Comparison of ENCODE assay signal across 25 cellular contexts in genomic region chr4:183223046-183223445, GRCh38.
"Had no signal": no experiment of that assay in that cellular context is flagged by ENCODE, and none has a peak within 500 bp of the region (broad histone marks: within the 10 kb centered on the region; RNA-seq: fewer than 3 reads in every experiment).

No MANE protein-coding gene starts in this region.

- DNase-seq: colonic mucosa; effector CD8-positive, alpha-beta T cell; endodermal cell; foreskin fibroblast; gastrocnemius medialis; head of caudate nucleus; kidney; left ventricle myocardium inferior; mesenchymal stem cell; naive thymus-derived CD4-positive, alpha-beta T cell; sigmoid colon; spleen; stimulated activated CD4-positive, alpha-beta T cell treated with anti-CD3 and anti-CD28 coated beads, Interleukin-4, amount 100 ng/mL, for 4 hours; stimulated activated naive CD8-positive, alpha-beta T cell treated with anti-CD3 and anti-CD28 coated beads, Interleukin-15, Interleukin-2, amounts not matched to agents 100 U/mL and 50 U/mL, for 24 hours; substantia nigra; testis; tibial artery; uterus had no signal

- H3K27me3 ChIP-seq: colonic mucosa, gastrocnemius medialis, neural progenitor cell, right atrium auricular region, sigmoid colon, spleen, testis, tibial artery, uterus had no signal

- H3K36me3 ChIP-seq: colonic mucosa, gastrocnemius medialis, left ventricle myocardium inferior, neural progenitor cell, prostate gland, right atrium auricular region, sigmoid colon, spleen, tibial artery, uterus had no signal

- H3K27ac ChIP-seq: colonic mucosa, epithelial cell of prostate, gastrocnemius medialis, left ventricle myocardium inferior, neural progenitor cell, prostate gland, right atrium auricular region, sigmoid colon, spleen, testis, tibial artery, uterus had no signal

- H3K9me3 ChIP-seq: colonic mucosa, gastrocnemius medialis, left ventricle myocardium inferior, prostate gland, right atrium auricular region, sigmoid colon, spleen, testis, tibial artery, uterus had no signal

- H3K4me3 ChIP-seq: colonic mucosa, gastrocnemius medialis, left ventricle myocardium inferior, lung, neural progenitor cell, prostate gland, right atrium auricular region, sigmoid colon, spleen, testis, tibial artery, uterus had no signal

- ATAC-seq: esophagus mucosa; gastrocnemius medialis; naive thymus-derived CD4-positive, alpha-beta T cell; stimulated activated memory B cell treated with anti-CD40 and anti-IgM and Interleukin-4, amounts not matched to agents 10 μg/mL and 1 μg/mL and 100 μg/mL, for 72 hours; stimulated activated naive CD8-positive, alpha-beta T cell treated with anti-CD3 and anti-CD28 coated beads, Interleukin-15, Interleukin-2, amounts not matched to agents 100 U/mL and 50 U/mL, for 24 hours had no signal

- H3K4me1 ChIP-seq: colonic mucosa, gastrocnemius medialis, left ventricle myocardium inferior, prostate gland, right atrium auricular region, spleen, testis, uterus had no signal
